Comparison of ENCODE assay signal across 8 cellular contexts in the genomic region with DNA sequence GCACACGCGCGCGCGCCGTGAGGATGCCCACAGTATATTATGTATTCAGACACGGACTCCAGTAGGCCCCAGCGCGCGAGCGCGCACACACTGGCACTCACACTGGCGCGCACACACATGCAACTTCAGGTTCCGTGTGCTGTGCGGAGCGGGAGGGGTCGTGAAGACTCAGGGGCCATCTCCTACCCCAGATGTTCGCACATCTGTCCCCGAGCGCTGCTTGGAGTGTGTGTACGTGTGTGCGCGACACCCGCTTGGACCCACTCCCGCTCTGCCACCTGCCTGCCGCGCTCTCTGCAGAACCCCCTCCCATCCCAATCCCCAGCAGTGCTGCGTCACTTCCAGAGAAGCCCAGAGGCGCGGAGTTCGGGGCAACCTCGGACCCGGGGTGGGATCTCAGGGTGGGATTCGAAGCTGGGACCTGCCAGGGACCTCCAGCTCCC. TPM values are rescaled to one million over a fixed set of nuclear protein-coding genes. Genes with fewer than 3 reads are reported as not detected.
DNase-seq lines count a peak whose midpoint lies in the region; ATAC-seq and TF ChIP-seq lines count a peak whose summit lies in the region.

No MANE protein-coding gene starts in this region.

- in situ Hi-C loops in gastrocnemius medialis (cut with MboI; ENCODE audit: low sequenced_read_pairs in 4 of 4), result loop anchor here in 1 of 4 donors (25.0 kb wide), 1 partner anchor 1373 kb away; no protein-coding TSS in a partner anchor

- H3K36me3 ChIP-seq in hepatocyte (replicated peaks; ENCODE audit: insufficient read depth, low read depth) (no peaks in the 10 kb centered on the region), gastrocnemius medialis (no peaks in the 10 kb centered on the region)

- no peaks in the 10 kb centered on the region for H3K36me3 Mint-ChIP-seq in HFFc6 (ENCODE audit: low read depth)
- no peaks in the 10 kb centered on the region for H3K36me3 Mint-ChIP-seq in activated CD8-positive, alpha-beta T cell treated with anti-CD3 and anti-CD28 coated beads for 36 hours (ENCODE audit: low read depth)

- peak overlapping the region; percentile 90 for H3K27ac Mint-ChIP-seq in HFFc6
- H3K27ac Mint-ChIP-seq in activated CD8-positive, alpha-beta T cell treated with anti-CD3 and anti-CD28 coated beads for 36 hours, result no peak overlapping the region

- POLR2A ChIA-PET in activated CD8-positive, alpha-beta T cell treated with anti-CD3 and anti-CD28 coated beads for 36 hours (lab: Charles Lee), result no interaction called here

- H3K9me3 ChIP-seq in hepatocyte (ENCODE audit: low read depth) (no peaks in the 10 kb centered on the region), gastrocnemius medialis (no peaks in the 10 kb centered on the region)

- no peaks in the 10 kb centered on the region for H3K9me2 ChIP-seq in hepatocyte (replicated peaks; ENCODE audit: insufficient read depth)

- WGBS in hepatocyte (ENCODE audit: low lambda C conversion rate, missing lambda C conversion rate), result 9% methylated on average over 34 of the region's 35 CpGs

- DNase-seq in HFFc6 (no peak), hepatocyte (ENCODE audit: low spot score) (no peak), gastrocnemius medialis (no peak), HK-2 (ENCODE audit: unreplicated experiment) (no peak)
- DNase-seq in activated CD8-positive, alpha-beta T cell treated with anti-CD3 and anti-CD28 coated beads for 36 hours, result no peak
- DNase-seq in stimulated activated naive CD4-positive, alpha-beta T cell treated with Interleukin-2 at 50 U/mL for 16 hours (lab: John Stamatoyannopoulos, UW), result no peak

- no peaks in the 10 kb centered on the region for H3K9me3 Mint-ChIP-seq in HFFc6
- H3K9me3 Mint-ChIP-seq in activated CD8-positive, alpha-beta T cell treated with anti-CD3 and anti-CD28 coated beads for 36 hours, result no peaks in the 10 kb centered on the region

- H3K4me1 ChIP-seq in hepatocyte (ENCODE audit: insufficient read depth), result peaks cover 26% of the 10 kb centered on the region
- peaks cover 19 to 24% of the 10 kb centered on the region in 2 donors for H3K4me1 ChIP-seq in gastrocnemius medialis

- H3K27ac ChIP-seq in hepatocyte (no peak overlapping the region), gastrocnemius medialis (peak overlapping the region in 3 of 4 donors; percentile 16 to 53 (median 34))

- H3K4me2 ChIP-seq in hepatocyte, result peak overlapping the region; percentile 98

- no peak for ATAC-seq in activated CD8-positive, alpha-beta T cell treated with anti-CD3 and anti-CD28 coated beads for 36 hours
- ATAC-seq in gastrocnemius medialis, result no peak
- no peak for ATAC-seq in GM18858 (IDR thresholded peaks at IDR 0.05; ENCODE audit: unreplicated experiment)
- no peak for ATAC-seq in GM19351 (IDR thresholded peaks at IDR 0.05; ENCODE audit: unreplicated experiment)

- H3K4me3 ChIP-seq in hepatocyte, result peak overlapping the region; percentile 79
- peak overlapping the region; percentile 45 to 71 (median 62) for H3K4me3 ChIP-seq in gastrocnemius medialis

- peaks cover 50% of the 10 kb centered on the region for H3K4me1 Mint-ChIP-seq in HFFc6 (ENCODE audit: low read depth)
- peaks cover 18% of the 10 kb centered on the region for H3K4me1 Mint-ChIP-seq in activated CD8-positive, alpha-beta T cell treated with anti-CD3 and anti-CD28 coated beads for 36 hours (ENCODE audit: low read depth)

- H3K4me3 Mint-ChIP-seq in HFFc6, result peak overlapping the region; percentile 92
- peak overlapping the region; percentile 40 for H3K4me3 Mint-ChIP-seq in activated CD8-positive, alpha-beta T cell treated with anti-CD3 and anti-CD28 coated beads for 36 hours

- no peaks in the 10 kb centered on the region for H3K27me3 ChIP-seq in hepatocyte
- H3K27me3 ChIP-seq in gastrocnemius medialis, result peaks cover 27 to 59% (median 52%) of the 10 kb centered on the region in 3 donors

- CTCF ChIA-PET in activated CD8-positive, alpha-beta T cell treated with anti-CD3 and anti-CD28 coated beads for 36 hours (lab: Charles Lee), result interaction anchor here (1.3 kb wide), 1 partner anchor 9 kb away, joined by 8 read pairs; no protein-coding TSS in a partner anchor

- TF ChIP-seq CTCF in HFFc6 (IDR thresholded peaks at IDR 0.05), result no peak
- TF ChIP-seq CTCF in activated CD8-positive, alpha-beta T cell treated with anti-CD3 and anti-CD28 coated beads for 36 hours (IDR thresholded peaks at IDR 0.05), result no peak
- TF ChIP-seq CTCF in hepatocyte (IDR thresholded peaks at IDR 0.05; ENCODE audit: poor library complexity), result no peak
- TF ChIP-seq CTCF in gastrocnemius medialis (IDR thresholded peaks at IDR 0.05 in 4 of 5, conservative IDR thresholded peaks at IDR 0.05 in 1 of 5), result no peak

- peaks cover 2% of the 10 kb centered on the region for H4K20me1 ChIP-seq in hepatocyte (ENCODE audit: insufficient read depth, poor library complexity, severe bottlenecking)

- H3K79me2 ChIP-seq in hepatocyte, result peaks cover 72% of the 10 kb centered on the region

- no peak for TF ChIP-seq POLR2A in gastrocnemius medialis (IDR thresholded peaks at IDR 0.05)

- intact Hi-C loops in activated CD8-positive, alpha-beta T cell treated with anti-CD3 and anti-CD28 coated beads for 36 hours (cut with micrococcal nuclease), result no loop called here
- intact Hi-C loops in gastrocnemius medialis (cut with DNase I; ENCODE audit: low total_unique reads), result loop anchor here (10.0 kb wide), 1 partner anchor 1420 kb away; no protein-coding TSS in a partner anchor

- peaks cover 1% of the 10 kb centered on the region; the same call in 1 of the 2 replicates for H3K27me3 Mint-ChIP-seq in HFFc6 (ENCODE audit: insufficient read depth)
- peaks cover 78% of the 10 kb centered on the region for H3K27me3 Mint-ChIP-seq in activated CD8-positive, alpha-beta T cell treated with anti-CD3 and anti-CD28 coated beads for 36 hours

- no peak overlapping the region for H2AFZ ChIP-seq in hepatocyte

RNA-seq across cellular contexts. Expression of a gene that starts 2.6 kb away (rescaled TPM):
- total RNA-seq in HFFc6 (2021; fragmentation: NEBNext Ultra II Directional; extraction: Animal tissue kit (Norgen Biotek cat#: 25700)), result 10 to 100 TPM; 11.8 to 25.1 (median 21.4) TPM
- total RNA-seq in activated CD8-positive, alpha-beta T cell treated with anti-CD3 and anti-CD28 coated beads for 36 hours, result 1 to 10 TPM in 1 of 2 experiments, under 1 TPM in 1; 0.63 to 1.6 TPM
- total RNA-seq in hepatocyte (60.2 and 79.2 TPM in 2 replicates), gastrocnemius medialis (1 to 10 TPM; 1.6 to 4.1 (median 2.2) TPM)
- polyA plus RNA-seq in hepatocyte, result 61.0 and 74.6 TPM in 2 replicates
